2 cellular contexts compared by ENCODE assay signal in genomic region chr17:73013299-73013698, GRCh38.
TF ChIP-seq lines count a peak whose summit lies in the region.

No MANE protein-coding gene starts in this region.

TF ChIP-seq in SK-N-SH, 30 proteins besides CTCF, POLR2A, EP300 and RAD21 (continued from another document):
- TF ChIP-seq TAF1 (IDR thresholded peaks at IDR 0.05; ENCODE audit: borderline replicate concordance, low read depth, low read length), result no peak
- no peak for TF ChIP-seq ZBTB33 (IDR thresholded peaks at IDR 0.05; ENCODE audit: borderline replicate concordance, low read depth)
- TF ChIP-seq RCOR1 (IDR thresholded peaks at IDR 0.05; ENCODE audit: low read length), result no peak
- no peak for TF ChIP-seq YY1 (IDR thresholded peaks at IDR 0.05; ENCODE audit: low read depth)
- no peak for TF ChIP-seq GABPA (IDR thresholded peaks at IDR 0.05; ENCODE audit: low read depth)
- TF ChIP-seq GATA2 (CRISPR knock-in tag; IDR thresholded peaks at IDR 0.05), result no peak
- no peak for TF ChIP-seq POLR2AphosphoS5 (IDR thresholded peaks at IDR 0.05; ENCODE audit: low read depth, low read length)
- TF ChIP-seq EZH2phosphoT487 (IDR thresholded peaks at IDR 0.05; ENCODE audit: borderline replicate concordance, low read depth), result no peak
- no peak for TF ChIP-seq USF2 (IDR thresholded peaks at IDR 0.05; ENCODE audit: borderline replicate concordance, low read depth, low read length)
- no peak for TF ChIP-seq NFIC (IDR thresholded peaks at IDR 0.05; ENCODE audit: borderline replicate concordance)
TF ChIP-seq in SK-N-SH: peak in this region for 0.

TF ChIP-seq in SK-N-SH treated with all-trans-retinoic acid at 6 μM for 48 hours, 23 proteins besides CTCF, POLR2A, EP300 and RAD21 (continued from another document):
- TF ChIP-seq CREB5 (CRISPR knock-in tag; IDR thresholded peaks at IDR 0.05; ENCODE audit: low read depth) (no peak), ZFP3 (CRISPR knock-in tag; IDR thresholded peaks at IDR 0.05) (no peak), TCF4 (CRISPR knock-in tag; IDR thresholded peaks at IDR 0.05; ENCODE audit: borderline replicate concordance) (no peak), ZNF565 (CRISPR knock-in tag; conservative IDR thresholded peaks at IDR 0.05; ENCODE audit: low read depth) (no peak), POU6F1 (CRISPR knock-in tag; IDR thresholded peaks at IDR 0.05; ENCODE audit: borderline replicate concordance, low read depth) (no peak)
